Comparison of ENCODE assay signal across 10 cellular contexts in genomic region chr16:53219795-53220194, GRCh38.
DNase-seq lines count a peak whose midpoint lies in the region; ATAC-seq and TF ChIP-seq lines count a peak whose summit lies in the region.
"Had no signal": no experiment of that assay in that cellular context is flagged by ENCODE, and none has a peak within 500 bp of the region (broad histone marks: within the 10 kb centered on the region; RNA-seq: fewer than 3 reads in every experiment).

No MANE protein-coding gene starts in this region.

- peak overlapping the region; percentile 22; the same call in 1 of the 2 replicates for H3K4me2 ChIP-seq in OCI-LY7 (ENCODE audit: low read length)

- H3K36me3 ChIP-seq in OCI-LY7 (ENCODE audit: insufficient read depth, low read length) (peaks cover 72% of the 10 kb centered on the region), spleen (peaks cover 0 to 29% (median 3%) of the 10 kb centered on the region in 6 donors)
- H3K36me3 ChIP-seq: uterus had no signal

- H3K27ac Mint-ChIP-seq in activated CD8-positive, alpha-beta T cell treated with anti-CD3 and anti-CD28 coated beads, Interleukin-2, amount 10 ng/mL, durations not matched to agents 7 days and 5 days: no peak overlapping the region

- H3K27me3 Mint-ChIP-seq in activated CD8-positive, alpha-beta T cell treated with anti-CD3 and anti-CD28 coated beads, Interleukin-2, amount 10 ng/mL, durations not matched to agents 7 days and 5 days (ENCODE audit: low read depth): no peaks in the 10 kb centered on the region

- intact Hi-C loops in OCI-LY7 (cut with micrococcal nuclease; ENCODE audit: unreplicated experiment): no loop called here
- intact Hi-C loops in spleen (cut with DNase I; ENCODE audit: low total_unique reads): loop anchor here (10.0 kb wide), 2 partner anchors 85 to 165 kb away; partner anchors contain the start of genes CHD9 and CHD9NB

- no peaks in the 10 kb centered on the region for H3K4me1 Mint-ChIP-seq in activated CD8-positive, alpha-beta T cell treated with anti-CD3 and anti-CD28 coated beads, Interleukin-2, amount 10 ng/mL, durations not matched to agents 7 days and 5 days (ENCODE audit: low read depth)

- no peak overlapping the region for H2AFZ ChIP-seq in OCI-LY7 (ENCODE audit: low read length)

- H3K4me1 ChIP-seq in OCI-LY7 (ENCODE audit: insufficient read depth, low read length, poor library complexity, severe bottlenecking) (peaks cover 32% of the 10 kb centered on the region), spleen (peaks cover 29 to 83% (median 68%) of the 10 kb centered on the region in 6 donors)

- H4K20me1 ChIP-seq in OCI-LY7 (ENCODE audit: insufficient read depth, low read length): peaks cover 19% of the 10 kb centered on the region; the same call in 1 of the 2 replicates

- no peaks in the 10 kb centered on the region for H3K9me3 Mint-ChIP-seq in activated CD8-positive, alpha-beta T cell treated with anti-CD3 and anti-CD28 coated beads, Interleukin-2, amount 10 ng/mL, durations not matched to agents 7 days and 5 days (ENCODE audit: insufficient read depth)

- POLR2A ChIA-PET in OCI-LY7 (lab: Charles Lee): interaction anchor here (0.6 to 1.7 kb wide), 4 partner anchors 9 to 284 kb away, joined by 3 to 5 read pairs (median 4); no protein-coding TSS in a partner anchor
- POLR2A ChIA-PET in activated CD8-positive, alpha-beta T cell treated with anti-CD3 and anti-CD28 coated beads, Interleukin-2, amount 10 ng/mL, durations not matched to agents 7 days and 5 days (lab: Charles Lee): no interaction called here

- H3K27ac ChIP-seq in OCI-LY7 (ENCODE audit: low read depth, low read length, poor library complexity, severe bottlenecking): peak overlapping the region; percentile 35
- peak overlapping the region in 7 of 8 donors; percentile 52 to 79 (median 77) for H3K27ac ChIP-seq in spleen

- CTCF ChIA-PET in OCI-LY7 (lab: Charles Lee; ENCODE audit: unreplicated experiment): no interaction called here
- CTCF ChIA-PET in activated CD8-positive, alpha-beta T cell treated with anti-CD3 and anti-CD28 coated beads, Interleukin-2, amount 10 ng/mL, durations not matched to agents 7 days and 5 days (lab: Charles Lee): interaction anchor here (1.4 kb wide), 1 partner anchor 12 kb away, joined by 4 read pairs; no protein-coding TSS in a partner anchor

- DNase-seq in OCI-LY7 (ENCODE audit: low spot score) (no peak), glomerular endothelial cell (ENCODE audit: extremely low read depth, low read depth, low spot score) (peak; percentile 75), spleen (no peak), iPS-NIHi11 (ENCODE audit: low spot score) (no peak), H4 (ENCODE audit: low spot score) (no peak)
- DNase-seq in stimulated activated naive CD8-positive, alpha-beta T cell treated with anti-CD3 and anti-CD28 coated beads, Interleukin-15, Interleukin-2, amounts not matched to agents 100 U/mL and 50 U/mL, for 24 hours: no peak
- DNase-seq in activated CD8-positive, alpha-beta T cell treated with anti-CD3 and anti-CD28 coated beads, Interleukin-2, amount 10 ng/mL, durations not matched to agents 7 days and 5 days: no peak
- DNase-seq: posterior cingulate gyrus, uterus had no signal

- H3K4me3 ChIP-seq in OCI-LY7 (ENCODE audit: low read depth, low read length, poor library complexity, severe bottlenecking) (no peak overlapping the region), spleen (no peak overlapping the region)
- H3K4me3 ChIP-seq: uterus had no signal

- no peaks in the 10 kb centered on the region for H3K9me3 ChIP-seq in OCI-LY7 (ENCODE audit: low read length)
- H3K9me3 ChIP-seq in spleen: no peaks in the 10 kb centered on the region
- H3K9me3 ChIP-seq: uterus had no signal

- H3K79me2 ChIP-seq in OCI-LY7 (ENCODE audit: insufficient read depth, low read depth, low read length): peaks cover 98% of the 10 kb centered on the region

- no TSS peak for BruUV-seq in OCI-LY7 (replicated peaks; lab: Mats Ljungman, UMichigan)

- H3K9me2 ChIP-seq in OCI-LY7 (ENCODE audit: insufficient read depth, low read length): no peaks in the 10 kb centered on the region

- 12 to 28% (median 22%) methylated on average over 1 of the region's 1 CpG for WGBS in spleen, 5 donors

- H3K36me3 Mint-ChIP-seq in activated CD8-positive, alpha-beta T cell treated with anti-CD3 and anti-CD28 coated beads, Interleukin-2, amount 10 ng/mL, durations not matched to agents 7 days and 5 days (ENCODE audit: low read depth): no peaks in the 10 kb centered on the region

- TF ChIP-seq CTCF in OCI-LY7 (conservative IDR thresholded peaks at IDR 0.05; ENCODE audit: low read length) (no peak), spleen (IDR thresholded peaks at IDR 0.05 in 8 of 11, conservative IDR thresholded peaks at IDR 0.05 in 3 of 11) (no peak)

- no peaks in the 10 kb centered on the region for H3K27me3 ChIP-seq in spleen (replicated peaks in 1 of 7)
- H3K27me3 ChIP-seq: uterus had no signal

- H3K4me3 Mint-ChIP-seq in activated CD8-positive, alpha-beta T cell treated with anti-CD3 and anti-CD28 coated beads, Interleukin-2, amount 10 ng/mL, durations not matched to agents 7 days and 5 days: no peak overlapping the region

- TF ChIP-seq POLR2A in spleen (IDR thresholded peaks at IDR 0.05): no peak

- ATAC-seq in GM21529 (IDR thresholded peaks at IDR 0.05; ENCODE audit: unreplicated experiment): peak; percentile 46
- no peak for ATAC-seq in stimulated activated naive CD8-positive, alpha-beta T cell treated with anti-CD3 and anti-CD28 coated beads, Interleukin-15, Interleukin-2, amounts not matched to agents 100 U/mL and 50 U/mL, for 24 hours
- ATAC-seq in activated CD8-positive, alpha-beta T cell treated with anti-CD3 and anti-CD28 coated beads, Interleukin-2, amount 10 ng/mL, durations not matched to agents 7 days and 5 days: no peak
